ENCODE assay signal across 1 cellular context in the genomic region with DNA sequence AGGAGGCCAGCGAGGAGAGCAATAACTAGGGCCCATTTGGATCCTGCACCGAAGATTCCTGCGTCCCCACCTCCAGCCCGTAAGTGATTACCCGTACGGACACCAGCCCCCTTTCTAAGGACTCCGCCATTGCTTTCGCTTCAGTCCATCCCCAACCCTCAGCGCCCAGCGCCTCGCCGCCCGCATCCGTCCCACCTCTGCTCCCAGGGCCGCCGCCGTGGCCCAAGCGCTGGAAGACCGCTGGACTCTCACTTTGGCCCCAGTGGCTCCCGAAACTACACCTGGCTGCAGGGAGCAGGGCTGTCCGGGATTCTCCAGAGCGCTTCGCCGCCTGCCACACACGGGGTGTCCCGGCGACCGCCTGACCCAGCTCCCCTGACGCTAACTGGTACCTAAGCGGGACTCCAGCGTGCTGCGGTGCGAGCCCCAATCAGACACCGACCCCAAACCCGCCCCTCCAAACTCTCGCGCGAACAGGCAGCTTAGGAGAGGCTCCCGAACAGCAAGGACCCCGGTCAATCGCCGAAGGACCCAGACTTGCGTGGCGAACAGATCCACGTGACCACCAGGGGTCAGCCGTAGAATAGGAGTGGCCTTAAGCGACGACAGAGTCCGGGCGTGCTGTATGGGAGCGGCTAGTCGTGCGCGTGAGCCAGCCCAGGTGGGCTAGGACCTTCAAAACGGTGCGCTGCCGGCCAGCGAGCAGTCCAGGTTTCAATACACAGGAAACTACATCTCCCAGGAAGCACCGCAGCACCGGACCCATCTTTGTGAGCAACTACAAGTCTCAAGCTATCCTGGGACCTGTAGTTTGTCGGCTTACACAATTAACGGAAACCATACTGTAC.
A peak's percentile ranks its signal among the peaks of the same experiment; 100 is the strongest.
TF ChIP-seq lines count a peak whose summit lies in the region.

A gene (minus strand): TSS at position 363 of the 848 bp plus-strand sequence. CDS start 771 bp downstream, outside the sequence.

TF ChIP-seq in K562, 482 proteins besides CTCF, POLR2A, EP300 and RAD21 (continued from another document and continues in another):
- TF ChIP-seq, protein P1, sequence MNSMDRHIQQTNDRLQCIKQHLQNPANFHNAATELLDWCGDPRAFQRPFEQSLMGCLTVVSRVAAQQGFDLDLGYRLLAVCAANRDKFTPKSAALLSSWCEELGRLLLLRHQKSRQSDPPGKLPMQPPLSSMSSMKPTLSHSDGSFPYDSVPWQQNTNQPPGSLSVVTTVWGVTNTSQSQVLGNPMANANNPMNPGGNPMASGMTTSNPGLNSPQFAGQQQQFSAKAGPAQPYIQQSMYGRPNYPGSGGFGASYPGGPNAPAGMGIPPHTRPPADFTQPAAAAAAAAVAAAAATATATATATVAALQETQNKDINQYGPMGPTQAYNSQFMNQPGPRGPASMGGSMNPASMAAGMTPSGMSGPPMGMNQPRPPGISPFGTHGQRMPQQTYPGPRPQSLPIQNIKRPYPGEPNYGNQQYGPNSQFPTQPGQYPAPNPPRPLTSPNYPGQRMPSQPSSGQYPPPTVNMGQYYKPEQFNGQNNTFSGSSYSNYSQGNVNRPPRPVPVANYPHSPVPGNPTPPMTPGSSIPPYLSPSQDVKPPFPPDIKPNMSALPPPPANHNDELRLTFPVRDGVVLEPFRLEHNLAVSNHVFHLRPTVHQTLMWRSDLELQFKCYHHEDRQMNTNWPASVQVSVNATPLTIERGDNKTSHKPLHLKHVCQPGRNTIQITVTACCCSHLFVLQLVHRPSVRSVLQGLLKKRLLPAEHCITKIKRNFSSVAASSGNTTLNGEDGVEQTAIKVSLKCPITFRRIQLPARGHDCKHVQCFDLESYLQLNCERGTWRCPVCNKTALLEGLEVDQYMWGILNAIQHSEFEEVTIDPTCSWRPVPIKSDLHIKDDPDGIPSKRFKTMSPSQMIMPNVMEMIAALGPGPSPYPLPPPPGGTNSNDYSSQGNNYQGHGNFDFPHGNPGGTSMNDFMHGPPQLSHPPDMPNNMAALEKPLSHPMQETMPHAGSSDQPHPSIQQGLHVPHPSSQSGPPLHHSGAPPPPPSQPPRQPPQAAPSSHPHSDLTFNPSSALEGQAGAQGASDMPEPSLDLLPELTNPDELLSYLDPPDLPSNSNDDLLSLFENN (IDR thresholded peaks at IDR 0.05; ENCODE audit: low read depth in 2 of 2, low read length in 2 of 2): no peak
- TF ChIP-seq CBX5 (IDR thresholded peaks at IDR 0.05; ENCODE audit: borderline replicate concordance, low read depth): no peak
- TF ChIP-seq POLR3A (IDR thresholded peaks at IDR 0.05; ENCODE audit: borderline replicate concordance, extremely low read depth, insufficient read depth, insufficient read length): no peak
- no peak for TF ChIP-seq TGIF2 (CRISPR knock-in tag; IDR thresholded peaks at IDR 0.05)
- peak; percentile 77 for TF ChIP-seq RBM22 (IDR thresholded peaks at IDR 0.05; ENCODE audit: low read depth, low read length, poor library complexity, severe bottlenecking)
- no peak for TF ChIP-seq CCAR2 (IDR thresholded peaks at IDR 0.05; ENCODE audit: low read depth, low read length)
- TF ChIP-seq NR4A1 (CRISPR knock-in tag; IDR thresholded peaks at IDR 0.05): no peak
- no peak for TF ChIP-seq NR4A1 (tag; IDR thresholded peaks at IDR 0.05)
- TF ChIP-seq IRF2 (CRISPR knock-in tag; IDR thresholded peaks at IDR 0.05): no peak
- no peak for TF ChIP-seq TEAD2 (tag; IDR thresholded peaks at IDR 0.05)
- no peak for TF ChIP-seq EGR1 (conservative IDR thresholded peaks at IDR 0.05)
- TF ChIP-seq, protein P2, sequence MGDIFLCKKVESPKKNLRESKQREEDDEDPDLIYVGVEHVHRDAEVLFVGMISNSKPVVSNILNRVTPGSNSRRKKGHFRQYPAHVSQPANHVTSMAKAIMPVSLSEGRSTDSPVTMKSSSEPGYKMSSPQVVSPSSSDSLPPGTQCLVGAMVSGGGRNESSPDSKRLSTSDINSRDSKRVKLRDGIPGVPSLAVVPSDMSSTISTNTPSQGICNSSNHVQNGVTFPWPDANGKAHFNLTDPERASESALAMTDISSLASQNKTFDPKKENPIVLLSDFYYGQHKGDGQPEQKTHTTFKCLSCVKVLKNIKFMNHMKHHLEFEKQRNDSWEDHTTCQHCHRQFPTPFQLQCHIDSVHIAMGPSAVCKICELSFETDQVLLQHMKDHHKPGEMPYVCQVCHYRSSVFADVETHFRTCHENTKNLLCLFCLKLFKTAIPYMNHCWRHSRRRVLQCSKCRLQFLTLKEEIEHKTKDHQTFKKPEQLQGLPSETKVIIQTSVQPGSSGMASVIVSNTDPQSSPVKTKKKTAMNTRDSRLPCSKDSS (IDR thresholded peaks at IDR 0.05; ENCODE audit: low read depth, partially characterized antibody): no peak
- TF ChIP-seq, protein P3, sequence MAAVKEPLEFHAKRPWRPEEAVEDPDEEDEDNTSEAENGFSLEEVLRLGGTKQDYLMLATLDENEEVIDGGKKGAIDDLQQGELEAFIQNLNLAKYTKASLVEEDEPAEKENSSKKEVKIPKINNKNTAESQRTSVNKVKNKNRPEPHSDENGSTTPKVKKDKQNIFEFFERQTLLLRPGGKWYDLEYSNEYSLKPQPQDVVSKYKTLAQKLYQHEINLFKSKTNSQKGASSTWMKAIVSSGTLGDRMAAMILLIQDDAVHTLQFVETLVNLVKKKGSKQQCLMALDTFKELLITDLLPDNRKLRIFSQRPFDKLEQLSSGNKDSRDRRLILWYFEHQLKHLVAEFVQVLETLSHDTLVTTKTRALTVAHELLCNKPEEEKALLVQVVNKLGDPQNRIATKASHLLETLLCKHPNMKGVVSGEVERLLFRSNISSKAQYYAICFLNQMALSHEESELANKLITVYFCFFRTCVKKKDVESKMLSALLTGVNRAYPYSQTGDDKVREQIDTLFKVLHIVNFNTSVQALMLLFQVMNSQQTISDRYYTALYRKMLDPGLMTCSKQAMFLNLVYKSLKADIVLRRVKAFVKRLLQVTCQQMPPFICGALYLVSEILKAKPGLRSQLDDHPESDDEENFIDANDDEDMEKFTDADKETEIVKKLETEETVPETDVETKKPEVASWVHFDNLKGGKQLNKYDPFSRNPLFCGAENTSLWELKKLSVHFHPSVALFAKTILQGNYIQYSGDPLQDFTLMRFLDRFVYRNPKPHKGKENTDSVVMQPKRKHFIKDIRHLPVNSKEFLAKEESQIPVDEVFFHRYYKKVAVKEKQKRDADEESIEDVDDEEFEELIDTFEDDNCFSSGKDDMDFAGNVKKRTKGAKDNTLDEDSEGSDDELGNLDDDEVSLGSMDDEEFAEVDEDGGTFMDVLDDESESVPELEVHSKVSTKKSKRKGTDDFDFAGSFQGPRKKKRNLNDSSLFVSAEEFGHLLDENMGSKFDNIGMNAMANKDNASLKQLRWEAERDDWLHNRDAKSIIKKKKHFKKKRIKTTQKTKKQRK (IDR thresholded peaks at IDR 0.05; ENCODE audit: borderline replicate concordance, low read depth, low read length): no peak
- TF ChIP-seq PRMT5 (CRISPR knock-in tag; IDR thresholded peaks at IDR 0.05): no peak
- no peak for TF ChIP-seq MED1 (CRISPR knock-in tag; IDR thresholded peaks at IDR 0.05; ENCODE audit: borderline replicate concordance)
- peak in 1 of 2 experiments; percentile 50; a peak in 1 of 4 replicates for TF ChIP-seq KDM4B (IDR thresholded peaks at IDR 0.05; ENCODE audit: borderline replicate concordance in 2 of 2, low read depth in 1 of 2)
- TF ChIP-seq KDM5B (IDR thresholded peaks at IDR 0.05; ENCODE audit: insufficient replicate concordance, low read depth, low read length): peak; percentile 79
- TF ChIP-seq, protein P4, sequence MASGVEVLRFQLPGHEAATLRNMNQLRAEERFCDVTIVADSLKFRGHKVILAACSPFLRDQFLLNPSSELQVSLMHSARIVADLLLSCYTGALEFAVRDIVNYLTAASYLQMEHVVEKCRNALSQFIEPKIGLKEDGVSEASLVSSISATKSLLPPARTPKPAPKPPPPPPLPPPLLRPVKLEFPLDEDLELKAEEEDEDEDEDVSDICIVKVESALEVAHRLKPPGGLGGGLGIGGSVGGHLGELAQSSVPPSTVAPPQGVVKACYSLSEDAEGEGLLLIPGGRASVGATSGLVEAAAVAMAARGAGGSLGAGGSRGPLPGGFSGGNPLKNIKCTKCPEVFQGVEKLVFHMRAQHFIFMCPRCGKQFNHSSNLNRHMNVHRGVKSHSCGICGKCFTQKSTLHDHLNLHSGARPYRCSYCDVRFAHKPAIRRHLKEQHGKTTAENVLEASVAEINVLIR (CRISPR knock-in tag; IDR thresholded peaks at IDR 0.05): no peak
- TF ChIP-seq MBD2 (IDR thresholded peaks at IDR 0.05; ENCODE audit: borderline replicate concordance, low read depth): peak; percentile 60; the same call in 1 of the 2 replicates
- peak; percentile 17; the same call in 1 of the 2 replicates for TF ChIP-seq FOSL1 (tag; conservative IDR thresholded peaks at IDR 0.05)
- no peak for TF ChIP-seq ZNF695 (CRISPR knock-in tag; IDR thresholded peaks at IDR 0.05)
- TF ChIP-seq ZNF146 (CRISPR knock-in tag; IDR thresholded peaks at IDR 0.05; ENCODE audit: unreplicated experiment): no peak
- TF ChIP-seq CCNT2 (IDR thresholded peaks at IDR 0.05; ENCODE audit: borderline replicate concordance, extremely low read depth, insufficient read length, low read depth, low read length): peak; percentile 53
- no peak for TF ChIP-seq NR2F6 (CRISPR knock-in tag; IDR thresholded peaks at IDR 0.05)
- 0 out of 2 replicates have a peak, but pooled peaks have one; percentile 37 for TF ChIP-seq CC2D1A (IDR thresholded peaks at IDR 0.05)
- no peak for TF ChIP-seq NR3C1 (CRISPR knock-in tag; IDR thresholded peaks at IDR 0.05)
- TF ChIP-seq ZNF589 (CRISPR knock-in tag; IDR thresholded peaks at IDR 0.05; ENCODE audit: low read depth): peak; percentile 64; the same call in 1 of the 2 replicates
- TF ChIP-seq CBX8 (IDR thresholded peaks at IDR 0.05; ENCODE audit: borderline replicate concordance, extremely low read depth, low read depth, low read length, poor library complexity, severe bottlenecking): no peak
- no peak for TF ChIP-seq FOXJ3 (CRISPR knock-in tag; IDR thresholded peaks at IDR 0.05)
- no peak for TF ChIP-seq CSDE1 (IDR thresholded peaks at IDR 0.05)
- TF ChIP-seq ZNF311 (CRISPR knock-in tag; IDR thresholded peaks at IDR 0.05): no peak
- peak; percentile 69; the same call in 1 of the 2 replicates for TF ChIP-seq TAF7 (tag; IDR thresholded peaks at IDR 0.05)
- TF ChIP-seq KLF1 (tag; IDR thresholded peaks at IDR 0.05): 0 out of 2 replicates have a peak, but pooled peaks have one; percentile 26
- peak; percentile 98 for TF ChIP-seq CHD2 (IDR thresholded peaks at IDR 0.05; ENCODE audit: low read depth, low read length)
- peak; percentile 23 for TF ChIP-seq SMAD1 (IDR thresholded peaks at IDR 0.05; ENCODE audit: low read depth, low read length, partially characterized antibody)
- TF ChIP-seq, protein P5, sequence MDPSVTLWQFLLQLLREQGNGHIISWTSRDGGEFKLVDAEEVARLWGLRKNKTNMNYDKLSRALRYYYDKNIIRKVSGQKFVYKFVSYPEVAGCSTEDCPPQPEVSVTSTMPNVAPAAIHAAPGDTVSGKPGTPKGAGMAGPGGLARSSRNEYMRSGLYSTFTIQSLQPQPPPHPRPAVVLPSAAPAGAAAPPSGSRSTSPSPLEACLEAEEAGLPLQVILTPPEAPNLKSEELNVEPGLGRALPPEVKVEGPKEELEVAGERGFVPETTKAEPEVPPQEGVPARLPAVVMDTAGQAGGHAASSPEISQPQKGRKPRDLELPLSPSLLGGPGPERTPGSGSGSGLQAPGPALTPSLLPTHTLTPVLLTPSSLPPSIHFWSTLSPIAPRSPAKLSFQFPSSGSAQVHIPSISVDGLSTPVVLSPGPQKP (CRISPR knock-in tag; IDR thresholded peaks at IDR 0.05): no peak
- TF ChIP-seq ZNF175 (CRISPR knock-in tag; IDR thresholded peaks at IDR 0.05; ENCODE audit: low read depth): no peak; the same call in 1 of the 2 replicates
- no peak for TF ChIP-seq MTA2 (IDR thresholded peaks at IDR 0.05; ENCODE audit: low read depth)
- peak; percentile 84 for TF ChIP-seq TAF9B (IDR thresholded peaks at IDR 0.05; ENCODE audit: partially characterized antibody)
- TF ChIP-seq, protein P6, sequence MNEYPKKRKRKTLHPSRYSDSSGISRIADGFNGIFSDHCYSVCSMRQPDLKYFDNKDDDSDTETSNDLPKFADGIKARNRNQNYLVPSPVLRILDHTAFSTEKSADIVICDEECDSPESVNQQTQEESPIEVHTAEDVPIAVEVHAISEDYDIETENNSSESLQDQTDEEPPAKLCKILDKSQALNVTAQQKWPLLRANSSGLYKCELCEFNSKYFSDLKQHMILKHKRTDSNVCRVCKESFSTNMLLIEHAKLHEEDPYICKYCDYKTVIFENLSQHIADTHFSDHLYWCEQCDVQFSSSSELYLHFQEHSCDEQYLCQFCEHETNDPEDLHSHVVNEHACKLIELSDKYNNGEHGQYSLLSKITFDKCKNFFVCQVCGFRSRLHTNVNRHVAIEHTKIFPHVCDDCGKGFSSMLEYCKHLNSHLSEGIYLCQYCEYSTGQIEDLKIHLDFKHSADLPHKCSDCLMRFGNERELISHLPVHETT (CRISPR knock-in tag; conservative IDR thresholded peaks at IDR 0.05 in 1 of 2, IDR thresholded peaks at IDR 0.05 in 1 of 2): peak in 1 of 2 experiments; percentile 66; a peak in 1 of 4 replicates
- peak; percentile 93 for TF ChIP-seq ZNF766 (CRISPR knock-in tag; conservative IDR thresholded peaks at IDR 0.05)
- no peak for TF ChIP-seq CHCHD3 (CRISPR knock-in tag; IDR thresholded peaks at IDR 0.05)
- TF ChIP-seq ARID1B (IDR thresholded peaks at IDR 0.05): peak; percentile 26; the same call in 1 of the 2 replicates
- no peak for TF ChIP-seq RUNX1 (IDR thresholded peaks at IDR 0.05; ENCODE audit: low read depth)
- no peak for TF ChIP-seq MAFG (tag; conservative IDR thresholded peaks at IDR 0.05)
- TF ChIP-seq, protein P7, sequence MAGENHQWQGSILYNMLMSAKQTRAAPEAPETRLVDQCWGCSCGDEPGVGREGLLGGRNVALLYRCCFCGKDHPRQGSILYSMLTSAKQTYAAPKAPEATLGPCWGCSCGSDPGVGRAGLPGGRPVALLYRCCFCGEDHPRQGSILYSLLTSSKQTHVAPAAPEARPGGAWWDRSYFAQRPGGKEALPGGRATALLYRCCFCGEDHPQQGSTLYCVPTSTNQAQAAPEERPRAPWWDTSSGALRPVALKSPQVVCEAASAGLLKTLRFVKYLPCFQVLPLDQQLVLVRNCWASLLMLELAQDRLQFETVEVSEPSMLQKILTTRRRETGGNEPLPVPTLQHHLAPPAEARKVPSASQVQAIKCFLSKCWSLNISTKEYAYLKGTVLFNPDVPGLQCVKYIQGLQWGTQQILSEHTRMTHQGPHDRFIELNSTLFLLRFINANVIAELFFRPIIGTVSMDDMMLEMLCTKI (IDR thresholded peaks at IDR 0.05; ENCODE audit: partially characterized antibody): no peak
- no peak for TF ChIP-seq MCM7 (IDR thresholded peaks at IDR 0.05)
- no peak for TF ChIP-seq ZNF764 (CRISPR knock-in tag; IDR thresholded peaks at IDR 0.05; ENCODE audit: low read depth)
- peak; percentile 91 for TF ChIP-seq CREM (IDR thresholded peaks at IDR 0.05; ENCODE audit: low read depth)
- peak; percentile 42; the same call in 1 of the 2 replicates for TF ChIP-seq ZNF12 (CRISPR knock-in tag; IDR thresholded peaks at IDR 0.05)
- TF ChIP-seq KDM1A (IDR thresholded peaks at IDR 0.05): no peak
- TF ChIP-seq SP2 (IDR thresholded peaks at IDR 0.05; ENCODE audit: extremely low read depth, low read depth, low read length, poor library complexity, severe bottlenecking): no peak
- no peak for TF ChIP-seq POLR3G (IDR thresholded peaks at IDR 0.05; ENCODE audit: extremely low read depth, insufficient read length, insufficient replicate concordance)
- TF ChIP-seq ATF7 (IDR thresholded peaks at IDR 0.05): peak; percentile 74
- no peak for TF ChIP-seq CAMTA2 (CRISPR knock-in tag; conservative IDR thresholded peaks at IDR 0.05)
- TF ChIP-seq TEAD4 (IDR thresholded peaks at IDR 0.05; ENCODE audit: low read length): no peak
- TF ChIP-seq TEAD4 (CRISPR knock-in tag; IDR thresholded peaks at IDR 0.05; ENCODE audit: borderline replicate concordance): no peak
- TF ChIP-seq CXXC5 (CRISPR knock-in tag; IDR thresholded peaks at IDR 0.05): peak; percentile 89
- TF ChIP-seq MTA1 (IDR thresholded peaks at IDR 0.05; ENCODE audit: borderline replicate concordance): no peak
